ENCODE assay signal across 1 cellular context in genomic region chr6:42260972-42261371, GRCh38.
TF ChIP-seq lines count a peak whose summit lies in the region.

No MANE protein-coding gene starts in this region.

TF ChIP-seq in K562, 482 proteins besides CTCF, POLR2A, EP300 and RAD21 (continued from another document and continues in another):
- TF ChIP-seq ZBTB11 (CRISPR knock-in tag; IDR thresholded peaks at IDR 0.05) (no peak), ZNF24 (IDR thresholded peaks at IDR 0.05) (no peak), ZNF75A (CRISPR knock-in tag; IDR thresholded peaks at IDR 0.05) (no peak), ZNF395 (CRISPR knock-in tag; IDR thresholded peaks at IDR 0.05) (peak; percentile 35; the same call in 1 of the 2 replicates), EP400 (IDR thresholded peaks at IDR 0.05) (0 out of 2 replicates have a peak, but pooled peaks have one; percentile 1), HEY1 (CRISPR knock-in tag; IDR thresholded peaks at IDR 0.05; ENCODE audit: borderline replicate concordance) (no peak), ZFP1 (CRISPR knock-in tag; IDR thresholded peaks at IDR 0.05) (no peak), POLR2G (IDR thresholded peaks at IDR 0.05; ENCODE audit: low read depth, low read length) (no peak), ZFP36 (IDR thresholded peaks at IDR 0.05; ENCODE audit: low read depth, low read length, partially characterized antibody) (no peak), BCLAF1 (IDR thresholded peaks at IDR 0.05; ENCODE audit: borderline replicate concordance in 1 of 2, control insufficient read depth in 1 of 2, low read depth in 2 of 2, low read length in 1 of 2) (no peak), BACH1 (tag; IDR thresholded peaks at IDR 0.05) (no peak), RBM39 (optimal IDR thresholded peaks at IDR 0.05; ENCODE audit: low read depth, low read length) (no peak), ZNF146 (CRISPR knock-in tag; IDR thresholded peaks at IDR 0.05; ENCODE audit: unreplicated experiment) (no peak), NR1H2 (CRISPR knock-in tag; IDR thresholded peaks at IDR 0.05) (no peak), ZNF384 (IDR thresholded peaks at IDR 0.05; ENCODE audit: low read depth, low read length) (no peak), NR3C1 (CRISPR knock-in tag; IDR thresholded peaks at IDR 0.05) (no peak), E2F6 (IDR thresholded peaks at IDR 0.05; ENCODE audit: borderline replicate concordance in 1 of 2, extremely low read depth in 1 of 2, insufficient read depth in 1 of 2, insufficient read length in 1 of 2, low read depth in 1 of 2, low read length in 1 of 2, poor library complexity in 1 of 2, severe bottlenecking in 1 of 2) (no peak), ZBTB40 (IDR thresholded peaks at IDR 0.05) (no peak), ZBTB40 (CRISPR knock-in tag; IDR thresholded peaks at IDR 0.05) (no peak), HDAC2 (IDR thresholded peaks at IDR 0.05) (no peak), KDM5B (IDR thresholded peaks at IDR 0.05; ENCODE audit: insufficient replicate concordance, low read depth, low read length) (no peak), TAF9B (IDR thresholded peaks at IDR 0.05; ENCODE audit: partially characterized antibody) (no peak), HNRNPLL (IDR thresholded peaks at IDR 0.05; ENCODE audit: low read depth, low read length, poor library complexity, severe bottlenecking) (no peak), HDGF (IDR thresholded peaks at IDR 0.05) (no peak), CBX3 (IDR thresholded peaks at IDR 0.05; ENCODE audit: borderline replicate concordance in 1 of 2, low read length in 2 of 2) (no peak), ZNF57 (CRISPR knock-in tag; IDR thresholded peaks at IDR 0.05) (no peak), ZNF740 (CRISPR knock-in tag; IDR thresholded peaks at IDR 0.05) (peak; percentile 72), ZNF740 (tag; IDR thresholded peaks at IDR 0.05) (peak in 1 of 2 experiments; percentile 89; a peak in 2 of 4 replicates), ZNF41 (CRISPR knock-in tag; conservative IDR thresholded peaks at IDR 0.05) (no peak), HNRNPUL1 (IDR thresholded peaks at IDR 0.05; ENCODE audit: low read length) (no peak), ZNF707 (CRISPR knock-in tag; conservative IDR thresholded peaks at IDR 0.05) (no peak), THRB (CRISPR knock-in tag; conservative IDR thresholded peaks at IDR 0.05) (no peak), ZFX (CRISPR knock-in tag; IDR thresholded peaks at IDR 0.05) (0 out of 2 replicates have a peak, but pooled peaks have one; percentile 29), ZBTB7A (IDR thresholded peaks at IDR 0.05; ENCODE audit: borderline replicate concordance, control insufficient read depth, low read depth, low read length) (peak; percentile 93), DEAF1 (CRISPR knock-in tag; IDR thresholded peaks at IDR 0.05) (0 out of 2 replicates have a peak, but pooled peaks have one; percentile 22), ESRRA (IDR thresholded peaks at IDR 0.05; ENCODE audit: borderline replicate concordance, low read depth) (no peak)
